In the genomic region with DNA sequence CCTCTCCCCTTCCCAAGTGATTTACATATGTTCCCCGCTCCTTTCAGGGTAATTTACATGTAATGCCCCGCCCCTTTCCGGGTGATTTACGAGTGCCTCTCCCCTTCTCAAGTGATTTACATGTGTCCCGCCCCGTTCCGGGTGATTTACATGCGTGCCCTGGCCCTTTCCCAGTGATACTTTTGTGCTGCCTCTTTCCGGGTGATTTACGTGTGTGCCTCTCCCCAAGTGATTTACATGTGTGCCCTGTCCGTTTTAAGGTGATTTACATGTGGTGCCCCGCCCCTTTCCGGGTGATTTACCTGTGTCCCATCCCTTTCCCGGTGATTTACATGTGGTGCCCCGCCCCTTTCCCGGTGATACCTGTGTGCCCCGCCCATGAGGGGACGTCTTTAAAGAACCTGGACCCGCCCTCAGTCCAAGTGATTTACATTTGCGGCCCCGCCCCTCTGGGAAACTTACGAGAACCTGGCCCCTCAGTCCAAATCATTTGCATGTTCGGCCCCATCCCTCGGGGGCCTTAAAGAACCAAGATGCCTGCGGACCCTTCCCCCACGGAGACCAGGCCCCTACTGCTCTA, we compare ENCODE assay signal across 9 cellular contexts. TPM values are rescaled to one million over a fixed set of nuclear protein-coding genes. Genes with fewer than 3 reads are reported as not detected.
A peak's percentile ranks its signal among the peaks of the same experiment; 100 is the strongest.
DNase-seq lines count a peak whose midpoint lies in the region; ATAC-seq and TF ChIP-seq lines count a peak whose summit lies in the region.
"Had no signal": no experiment of that assay in that cellular context is flagged by ENCODE, and none has a peak within 500 bp of the region (broad histone marks: within the 10 kb centered on the region; RNA-seq: fewer than 3 reads in every experiment).

No MANE protein-coding gene starts in this region.

- H3K27ac Mint-ChIP-seq in activated CD4-positive, alpha-beta memory T cell treated with anti-CD3 and anti-CD28 coated beads, Interleukin-2, amount 10 ng/mL, durations not matched to agents 7 days and 5 days, result peak overlapping the region; percentile 95

- H3K9me3 ChIP-seq in lower lobe of right lung, result no peaks in the 10 kb centered on the region

- peak overlapping the region; percentile 98 for H3K27ac ChIP-seq in lower lobe of right lung

- ATAC-seq in GM19328 (IDR thresholded peaks at IDR 0.05; ENCODE audit: unreplicated experiment) (peak; percentile 30), HG03439 (IDR thresholded peaks at IDR 0.05; ENCODE audit: unreplicated experiment) (peak; percentile 46), lower lobe of right lung (peak; percentile 83)

- TF ChIP-seq CTCF in BJ (IDR thresholded peaks at IDR 0.05; ENCODE audit: insufficient read depth, low read depth, low read length) (no peak), lower lobe of right lung (IDR thresholded peaks at IDR 0.05) (no peak)

- peaks cover 22% of the 10 kb centered on the region for H3K27me3 Mint-ChIP-seq in activated CD4-positive, alpha-beta memory T cell treated with anti-CD3 and anti-CD28 coated beads, Interleukin-2, amount 10 ng/mL, durations not matched to agents 7 days and 5 days

- intact Hi-C loops in lower lobe of right lung (cut with DNase I), result no loop called here

- CTCF ChIA-PET in BJ (lab: Yijun Ruan, JAX), result interaction anchor here (1.0 to 2.9 kb wide), 2 partner anchors 16 to 24 kb away, joined by 3 to 8 read pairs; a partner anchor contains a TSS
- CTCF ChIA-PET in activated CD4-positive, alpha-beta memory T cell treated with anti-CD3 and anti-CD28 coated beads, Interleukin-2, amount 10 ng/mL, durations not matched to agents 7 days and 5 days (lab: Charles Lee), result interaction anchor here (1.0 kb wide), 1 partner anchor 15 kb away, joined by 11 read pairs; a partner anchor contains a TSS

- peaks cover 21% of the 10 kb centered on the region for H3K36me3 ChIP-seq in BJ (ENCODE audit: control insufficient read depth, insufficient read depth, low read length)
- H3K36me3 ChIP-seq in lower lobe of right lung, result peaks cover 32% of the 10 kb centered on the region

- H3K27me3 ChIP-seq in BJ (ENCODE audit: control insufficient read depth, insufficient read depth, low read length) (no peaks in the 10 kb centered on the region), lower lobe of right lung (ENCODE audit: low read depth) (peaks cover 3% of the 10 kb centered on the region)

- H3K4me3 ChIP-seq in BJ (ENCODE audit: low read depth, low read length) (peak overlapping the region; percentile 63), lower lobe of right lung (peak overlapping the region; percentile 75)

- peak overlapping the region; percentile 83 for H3K4me3 Mint-ChIP-seq in activated CD4-positive, alpha-beta memory T cell treated with anti-CD3 and anti-CD28 coated beads, Interleukin-2, amount 10 ng/mL, durations not matched to agents 7 days and 5 days

- H3K36me3 Mint-ChIP-seq in activated CD4-positive, alpha-beta memory T cell treated with anti-CD3 and anti-CD28 coated beads, Interleukin-2, amount 10 ng/mL, durations not matched to agents 7 days and 5 days (ENCODE audit: low read depth), result peaks cover 23% of the 10 kb centered on the region

- H3K9me3 Mint-ChIP-seq in activated CD4-positive, alpha-beta memory T cell treated with anti-CD3 and anti-CD28 coated beads, Interleukin-2, amount 10 ng/mL, durations not matched to agents 7 days and 5 days, result no peaks in the 10 kb centered on the region

- H3K4me1 ChIP-seq in lower lobe of right lung, result peaks cover 53% of the 10 kb centered on the region

- H3K4me1 Mint-ChIP-seq in activated CD4-positive, alpha-beta memory T cell treated with anti-CD3 and anti-CD28 coated beads, Interleukin-2, amount 10 ng/mL, durations not matched to agents 7 days and 5 days, result peaks cover 38% of the 10 kb centered on the region

- POLR2A ChIA-PET in BJ (lab: Charles Lee), result interaction anchor here (1.0 kb wide), 2 partner anchors 9 to 15 kb away, joined by 9 read pairs; a partner anchor contains a TSS
- POLR2A ChIA-PET in activated CD4-positive, alpha-beta memory T cell treated with anti-CD3 and anti-CD28 coated beads, Interleukin-2, amount 10 ng/mL, durations not matched to agents 7 days and 5 days (lab: Charles Lee), result interaction anchor here (0.9 to 3.4 kb wide), 6 partner anchors 10 to 792 kb away, joined by 3 to 66 read pairs (median 5); a partner anchor contains a TSS

- no peak for DNase-seq in BJ (ENCODE audit: low read depth)
- DNase-seq in NCI-H748 treated with DMSO at 0.1 percent for 48 hours (lab: John Stamatoyannopoulos, UW), result peak; percentile 98
- peak; percentile 95 for DNase-seq in activated CD4-positive, alpha-beta memory T cell treated with anti-CD3 and anti-CD28 coated beads, Interleukin-2, amount 10 ng/mL, durations not matched to agents 7 days and 5 days
- DNase-seq in ecto neural progenitor cell (ENCODE audit: low spot score), result peak; percentile 86
- DNase-seq in lower lobe of right lung, result peak; percentile 96
- DNase-seq in stimulated activated CD8-positive, alpha-beta memory T cell treated with anti-CD3 and anti-CD28 coated beads, Interleukin-15, amount 100 ng/mL, for 1 hour (ENCODE audit: low read depth), result peak; percentile 62

RNA-seq across cellular contexts. Expression of a gene that starts 0.6 kb away (rescaled TPM):
- polyA plus RNA-seq in BJ (2011; rRNA removed), result 1.4 and 2.0 TPM in 2 replicates
- polyA minus RNA-seq in BJ (2011; rRNA and poly(A)+ RNA removed), result 3.4 and 4.3 TPM in 2 replicates
- total RNA-seq in activated CD4-positive, alpha-beta memory T cell treated with anti-CD3 and anti-CD28 coated beads, Interleukin-2, amount 10 ng/mL, durations not matched to agents 7 days and 5 days, result 1 to 10 TPM; 8.5 to 8.7 TPM
- total RNA-seq in lower lobe of right lung, result 7.3 TPM

RNA-seq across cellular contexts. Expression of a gene that starts 9.0 kb away (rescaled TPM):
- 22.5 and 24.7 TPM in 2 replicates for polyA plus RNA-seq in BJ (2011; rRNA removed)
- 3.2 and 5.1 TPM in 2 replicates for polyA minus RNA-seq in BJ (2011; rRNA and poly(A)+ RNA removed)
- total RNA-seq in activated CD4-positive, alpha-beta memory T cell treated with anti-CD3 and anti-CD28 coated beads, Interleukin-2, amount 10 ng/mL, durations not matched to agents 7 days and 5 days, result not detected
- 25.5 TPM for total RNA-seq in lower lobe of right lung

RNA-seq across cellular contexts. Expression of a gene that starts 15.1 kb away (rescaled TPM):
- polyA plus RNA-seq in BJ (2011; rRNA removed), result 23.5 and 39.5 TPM in 2 replicates
- 21.0 and 28.0 TPM in 2 replicates for polyA minus RNA-seq in BJ (2011; rRNA and poly(A)+ RNA removed)
- 100 to 1,000 TPM; 231 to 233 TPM for total RNA-seq in activated CD4-positive, alpha-beta memory T cell treated with anti-CD3 and anti-CD28 coated beads, Interleukin-2, amount 10 ng/mL, durations not matched to agents 7 days and 5 days
- 183 TPM for total RNA-seq in lower lobe of right lung

RNA-seq across cellular contexts. Expression of a gene that starts 38.5 kb away (rescaled TPM):
- not detected in 2 replicates for polyA plus RNA-seq in BJ (2011; rRNA removed)
- not detected in 2 replicates for polyA minus RNA-seq in BJ (2011; rRNA and poly(A)+ RNA removed)
- total RNA-seq in activated CD4-positive, alpha-beta memory T cell treated with anti-CD3 and anti-CD28 coated beads, Interleukin-2, amount 10 ng/mL, durations not matched to agents 7 days and 5 days, result 1 to 10 TPM; 2.4 to 3.8 TPM
- total RNA-seq in lower lobe of right lung, result 0.95 TPM
- total RNA-seq: HT1080 had no signal

RNA-seq across cellular contexts. Expression of a gene that starts 48.9 kb away (rescaled TPM):
- polyA plus RNA-seq in BJ (2011; rRNA removed), result not detected in 2 replicates
- not detected in 2 replicates for polyA minus RNA-seq in BJ (2011; rRNA and poly(A)+ RNA removed)
- total RNA-seq in activated CD4-positive, alpha-beta memory T cell treated with anti-CD3 and anti-CD28 coated beads, Interleukin-2, amount 10 ng/mL, durations not matched to agents 7 days and 5 days, result under 1 TPM; 0.53 to 0.68 TPM
- total RNA-seq in lower lobe of right lung, result not detected
- total RNA-seq: HT1080 had no signal

Comparison
In these comparisons a context has a peak if more than half of its experiments do, and no peak if none do; other contexts are left out.
1. ATAC-seq: peak in every context shown above with its lines; median percentile 83 in lower lobe of right lung; 46 in HG03439; 30 in GM19328.
2. RNA of a gene that starts 9.0 kb away (total RNA-seq): 25.5 TPM in lower lobe of right lung (single experiment); not detected in activated CD4-positive, alpha-beta memory T cell treated with anti-CD3 and anti-CD28 coated beads, Interleukin-2, amount 10 ng/mL, durations not matched to agents 7 days and 5 days; every median in the first group is over 10 times any median in the second.